ENCODE assay signal across 8 cellular contexts in genomic region chr12:13044002-13044858, GRCh38. TPM values are rescaled to one million over a fixed set of nuclear protein-coding genes. Genes with fewer than 3 reads are reported as not detected.
A peak's percentile ranks its signal among the peaks of the same experiment; 100 is the strongest.
DNase-seq lines count a peak whose midpoint lies in the region; ATAC-seq, FAIRE-seq and TF ChIP-seq lines count a peak whose summit lies in the region.

Gene FAM234B (plus strand): TSS chr12:13044381. CDS start chr12:13044404, 23 bp downstream.

- ATAC-seq in A549 (peak; percentile 97 to 99), HG03025 (IDR thresholded peaks at IDR 0.05; ENCODE audit: low FRiP score, unreplicated experiment) (peak; percentile 81)

- TF ChIP-seq RAD21 in A549 (conservative IDR thresholded peaks at IDR 0.05 in 1 of 2, IDR thresholded peaks at IDR 0.05 in 1 of 2) = no peak
- TF ChIP-seq RAD21 in liver (IDR thresholded peaks at IDR 0.05) = no peak

- H3K27me3 ChIP-seq in liver (ENCODE audit: control insufficient read depth in 4 of 4, insufficient read depth in 4 of 4, low read length in 3 of 4) = no peaks in the 10 kb centered on the region

- TF ChIP-seq CTCF in A549 (IDR thresholded peaks at IDR 0.05) (peak; percentile 28), liver (IDR thresholded peaks at IDR 0.05; ENCODE audit: low read depth, low read length, missing input control) (no peak)

- FAIRE-seq in A549 (lab: Jason Lieb, UNC) (no peak), GM18507 (lab: Jason Lieb, UNC) (peak; percentile 71)

- peak within 1 kb of the TSS; percentile 97 for H3K4me3 ChIP-seq in A549
- peak within 1 kb of the TSS; percentile 72 to 95 (median 89) for H3K4me3 ChIP-seq in liver (ENCODE audit: low read depth in 1 of 3, low read length in 3 of 3)

- POLR2A ChIA-PET in A549 (lab: Yijun Ruan, JAX) = interaction anchor here (0.7 to 1.1 kb wide), 2 partner anchors 15 to 68 kb away, joined by 3 to 4 read pairs; no protein-coding TSS in a partner anchor

- TF ChIP-seq EP300 in A549 (IDR thresholded peaks at IDR 0.05) = no peak

- peaks cover 8% of the 10 kb centered on the region; the same call in 1 of the 3 replicates for H3K4me1 ChIP-seq in A549
- peaks cover 0 to 14% (median 2%) of the 10 kb centered on the region in 4 donors for H3K4me1 ChIP-seq in liver (ENCODE audit: control insufficient read depth in 4 of 4, insufficient read depth in 4 of 4, low read length in 3 of 4)

- peak within 1 kb of the TSS; percentile 83 to 92 for H3K27ac ChIP-seq in A549
- H3K27ac ChIP-seq in liver (ENCODE audit: low read depth in 1 of 2, low read length in 2 of 2) = no peak within 1 kb of the TSS

- H3K9ac ChIP-seq in liver (ENCODE audit: low read depth in 1 of 2, low read length in 2 of 2) = peak within 1 kb of the TSS in 1 of 2 donors; percentile 36

- H3K27ac Mint-ChIP-seq in dendritic cell treated with granulocyte-macrophage colony-stimulating factor and Interleukin-4, amounts not matched to agents 40 ng/mL and 50 ng/mL, for 4 days = peak within 1 kb of the TSS; percentile 82

- 2% methylated on average over 13 of the region's 71 CpGs for WGBS in A549 (ENCODE audit: missing lambda C conversion rate)
- WGBS in liver = 2% methylated on average over 71 of the region's 71 CpGs

- peaks cover 10% of the 10 kb centered on the region for H3K9me3 Mint-ChIP-seq in dendritic cell treated with granulocyte-macrophage colony-stimulating factor and Interleukin-4, amounts not matched to agents 40 ng/mL and 50 ng/mL, for 4 days

- H3K9me3 ChIP-seq in A549 = no peaks in the 10 kb centered on the region
- no peaks in the 10 kb centered on the region for H3K9me3 ChIP-seq in liver (ENCODE audit: control insufficient read depth in 4 of 4, low read length in 3 of 4)

- intact Hi-C loops in dendritic cell treated with granulocyte-macrophage colony-stimulating factor and Interleukin-4, amounts not matched to agents 40 ng/mL and 50 ng/mL, for 4 days (cut with micrococcal nuclease) = loop anchor here (2.0 to 10.0 kb wide), 3 partner anchors 43 to 168 kb away; partner anchors contain the start of gene HEBP1

- peak within 1 kb of the TSS; percentile 88 for H3K4me3 Mint-ChIP-seq in dendritic cell treated with granulocyte-macrophage colony-stimulating factor and Interleukin-4, amounts not matched to agents 40 ng/mL and 50 ng/mL, for 4 days

- H3K27me3 Mint-ChIP-seq in dendritic cell treated with granulocyte-macrophage colony-stimulating factor and Interleukin-4, amounts not matched to agents 40 ng/mL and 50 ng/mL, for 4 days = peaks cover 16% of the 10 kb centered on the region

- DNase-seq in A549 (ENCODE audit: low read depth in 1 of 2, low spot score in 1 of 2) (peak; percentile 74 to 88), GM18507 (ENCODE audit: extremely low spot score, insufficient read length, low read depth) (peak; percentile 71), NCI-H2227 (lab: John Stamatoyannopoulos, UW; ENCODE audit: unreplicated experiment) (peak; percentile 81)
- DNase-seq in activated CD4-positive, alpha-beta T cell treated with anti-CD3 and anti-CD28 coated beads, Interleukin-2, amount 50 U/mL, for 1 hour = peak; percentile 68
- DNase-seq in stimulated activated CD4-positive, alpha-beta T cell treated with anti-CD3 and anti-CD28 coated beads, Interleukin-2, amount 100 ng/mL, for 48 hours = peak; percentile 69 to 75

- peak within 1 kb of the TSS; percentile 97 for H3K4me2 ChIP-seq in A549

- TF ChIP-seq POLR2A in A549 (IDR thresholded peaks at IDR 0.05; ENCODE audit: low read length) = peak; percentile 86

- H3K4me1 Mint-ChIP-seq in dendritic cell treated with granulocyte-macrophage colony-stimulating factor and Interleukin-4, amounts not matched to agents 40 ng/mL and 50 ng/mL, for 4 days (ENCODE audit: low read depth) = peaks cover 29% of the 10 kb centered on the region

- H3K36me3 ChIP-seq in liver (ENCODE audit: control insufficient read depth in 4 of 4, insufficient read depth in 3 of 4, low read depth in 1 of 4, low read length in 3 of 4) = no peaks in the 10 kb centered on the region

- CTCF ChIA-PET in A549 (lab: Yijun Ruan, JAX) = interaction anchor here (0.6 to 3.7 kb wide), 20 partner anchors 12 to 212 kb away, joined by 3 to 23 read pairs (median 4); no protein-coding TSS in a partner anchor

- peaks cover 6% of the 10 kb centered on the region for H3K36me3 Mint-ChIP-seq in dendritic cell treated with granulocyte-macrophage colony-stimulating factor and Interleukin-4, amounts not matched to agents 40 ng/mL and 50 ng/mL, for 4 days (ENCODE audit: low read depth)

TF ChIP-seq in A549, 52 proteins besides CTCF, POLR2A, EP300 and RAD21:
- TF ChIP-seq KDM5A (IDR thresholded peaks at IDR 0.05) (peak; percentile 59; the same call in 1 of the 2 replicates), MAX (IDR thresholded peaks at IDR 0.05) (peak; percentile 43), PHF8 (IDR thresholded peaks at IDR 0.05; ENCODE audit: borderline replicate concordance, low read depth) (peak; percentile 46; the same call in 1 of the 2 replicates), NFE2L2 (conservative IDR thresholded peaks at IDR 0.05; ENCODE audit: low read length) (no peak), HOXB5 (CRISPR knock-in tag; IDR thresholded peaks at IDR 0.05) (no peak), JUN (IDR thresholded peaks at IDR 0.05) (peak in 1 of 2 experiments; percentile 53; a peak in 1 of 5 replicates), ZC3H11A (IDR thresholded peaks at IDR 0.05) (no peak), SMC3 (IDR thresholded peaks at IDR 0.05) (peak; percentile 26; the same call in 2 of the 3 replicates), CEBPB (IDR thresholded peaks at IDR 0.05) (peak; percentile 68 to 84; a peak in 3 of 4 replicates)

TF ChIP-seq in liver, 16 proteins besides CTCF, POLR2A, EP300 and RAD21:
- TF ChIP-seq REST (IDR thresholded peaks at IDR 0.05) (peak; percentile 77), FOXA2 (IDR thresholded peaks at IDR 0.05) (no peak), JUND (IDR thresholded peaks at IDR 0.05) (no peak), YY1 (IDR thresholded peaks at IDR 0.05) (peak; percentile 91)
TF ChIP-seq in liver: peak in this region for 2.

RNA-seq across cellular contexts. Expression of gene FAM234B, which starts in this region (rescaled TPM):
- 7.4 and 7.5 TPM in 2 replicates for polyA plus RNA-seq in A549 (2011; rRNA removed)
- polyA plus RNA-seq in A549 (2012; cell fraction: cytosol; rRNA removed) = 2.2 and 2.4 TPM in 2 replicates
- 2.8 and 3.5 TPM in 2 replicates for polyA plus RNA-seq in A549 (2012; cell fraction: nucleus; rRNA removed)
- polyA plus RNA-seq in A549 (2017; fragmentation: RNase III; extraction: RNeasy Plus Mini Kit Qiagen cat#74134 plus additional on column Dnase treatment) = 2.5 to 2.8 TPM (median 2.6 TPM) in 3 replicates
- 17.4 and 18.1 TPM in 2 replicates for polyA minus RNA-seq in A549 (2011; rRNA and poly(A)+ RNA removed)
- 1 to 10 TPM; 4.4 to 8.0 TPM for total RNA-seq in liver
- polyA plus RNA-seq in liver = 1 to 10 TPM; 1.7 to 2.0 TPM

Comparison
In these comparisons a context has a peak if more than half of its experiments do, and no peak if none do; other contexts are left out.
1. H3K27ac ChIP-seq: peak in A549 (2 of 2); none in liver (0 of 2).
2. Peak in every context shown above with its lines, with median percentiles within 50 percentile points of each other: DNase-seq.